10 cellular contexts compared by ENCODE assay signal in the genomic region with DNA sequence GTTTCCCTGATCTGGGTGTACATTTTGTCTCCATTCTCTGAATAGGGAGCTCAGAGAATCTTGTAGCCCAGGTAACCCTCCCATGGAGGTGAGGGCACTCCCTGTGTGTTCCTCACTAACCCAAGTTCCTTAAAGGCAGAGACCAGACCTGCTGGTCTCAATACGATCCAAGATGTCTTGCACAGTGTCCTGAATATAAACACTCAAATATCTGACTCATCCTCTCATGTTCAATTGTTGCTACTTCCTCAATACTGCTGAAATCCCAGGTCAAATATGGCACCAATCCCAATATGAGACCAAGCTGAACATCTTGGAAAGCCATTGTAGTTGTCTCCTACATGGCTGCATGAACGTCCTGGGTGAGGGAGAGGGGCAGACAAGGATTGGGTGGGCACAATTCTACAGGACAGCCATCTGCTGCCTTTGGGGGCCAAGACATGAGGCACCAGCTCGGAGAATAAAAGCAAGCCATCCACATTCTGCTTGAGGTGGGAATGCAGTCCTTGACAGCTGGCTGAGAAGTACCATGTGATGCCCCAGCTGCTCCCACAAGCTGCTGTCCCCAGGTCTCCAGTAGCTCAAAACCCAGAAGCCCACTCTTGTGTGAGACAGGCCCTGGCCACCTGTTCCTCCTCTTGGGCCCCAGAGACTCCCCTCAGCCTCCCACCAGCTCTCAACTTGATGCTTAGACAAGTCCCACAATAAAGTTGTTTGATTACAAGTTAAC. TPM values are rescaled to one million over a fixed set of nuclear protein-coding genes. Genes with fewer than 3 reads are reported as not detected.
DNase-seq lines count a peak whose midpoint lies in the region; ATAC-seq, FAIRE-seq and TF ChIP-seq lines count a peak whose summit lies in the region.
"Had no signal": no experiment of that assay in that cellular context is flagged by ENCODE, and none has a peak within 500 bp of the region (broad histone marks: within the 10 kb centered on the region; RNA-seq: fewer than 3 reads in every experiment).

No MANE protein-coding gene starts in this region.

- peaks cover 62% of the 10 kb centered on the region for H3K4me1 Mint-ChIP-seq in activated T-helper 17 cell treated with anti-CD3 and anti-CD28 coated beads, Interleukin-2, amount 50 U/mL, for 72 hours

- no peak overlapping the region for H4K5ac ChIP-seq in IMR-90 (ENCODE audit: low read depth, low read length)

- H3K4me1 ChIP-seq in A549 = peaks cover 44% of the 10 kb centered on the region
- H3K4me1 ChIP-seq in IMR-90 (ENCODE audit: control insufficient read depth, insufficient read depth, low read length) = peaks cover 33% of the 10 kb centered on the region
- peaks cover 0 to 40% of the 10 kb centered on the region in 2 donors for H3K4me1 ChIP-seq in lung (ENCODE audit: control insufficient read depth in 2 of 2, insufficient read depth in 2 of 2, low read length in 2 of 2)
- H3K4me1 ChIP-seq in left ventricle myocardium inferior = peaks cover 91% of the 10 kb centered on the region

- no peak for DNase-seq in A549 (ENCODE audit: low read depth in 1 of 2, low spot score in 1 of 2)
- DNase-seq in IMR-90 = peak; percentile 63
- no peak for DNase-seq in lung (ENCODE audit: low spot score)
- no peak for DNase-seq in GM19238 (ENCODE audit: insufficient read length, low spot score)
- no peak for DNase-seq in left ventricle myocardium inferior
- no peak for DNase-seq in H54 (ENCODE audit: insufficient read length, low spot score)
- no peak for DNase-seq in activated gamma-delta T cell treated with Interleukin-2 at 50 U/mL for 16 hours
- DNase-seq: KG1 had no signal

- peaks cover 46% of the 10 kb centered on the region for H3K9me1 ChIP-seq in IMR-90 (ENCODE audit: insufficient read depth, low read length)

- 60% methylated on average over 3 of the region's 3 CpGs for WGBS in A549 (ENCODE audit: missing lambda C conversion rate)
- 0% methylated on average over 1 of the region's 3 CpGs; no CpG with 5 or more reads in 1 of the 2 experiments for WGBS in IMR-90 (ENCODE audit: extremely low coverage in 2 of 2, insufficient read length in 1 of 2), 2 experiments
- WGBS in lung, 2 donors = 58 to 62% methylated on average over 3 of the region's 3 CpGs

- H3K79me1 ChIP-seq in IMR-90 (ENCODE audit: low read depth in 1 of 2, low read length in 2 of 2) = peaks cover 33 to 81% of the 10 kb centered on the region in 2 experiments

- H2BK5ac ChIP-seq in IMR-90 (ENCODE audit: low read depth, low read length, poor library complexity, severe bottlenecking) = no peak overlapping the region

- H3K36me3 Mint-ChIP-seq in activated T-helper 17 cell treated with anti-CD3 and anti-CD28 coated beads, Interleukin-2, amount 50 U/mL, for 72 hours (ENCODE audit: low read depth) = no peaks in the 10 kb centered on the region

- H2BK20ac ChIP-seq in IMR-90 (ENCODE audit: low read depth, low read length) = peak overlapping the region; percentile 22; the same call in 1 of the 2 replicates

- H3K9me3 ChIP-seq in A549 (no peaks in the 10 kb centered on the region), IMR-90 (ENCODE audit: control insufficient read depth, insufficient read depth, low read length) (no peaks in the 10 kb centered on the region), lung (ENCODE audit: control insufficient read depth in 2 of 2, insufficient read depth in 1 of 2, low read length in 1 of 2) (no peaks in the 10 kb centered on the region), left ventricle myocardium inferior (replicated peaks) (no peaks in the 10 kb centered on the region)
- H3K9me3 ChIP-seq: thoracic aorta had no signal

- ATAC-seq in A549 (no peak), IMR-90 (ENCODE audit: low read depth) (no peak), lung (ENCODE audit: insufficient read depth, low FRiP score) (peak; percentile 29)
- ATAC-seq in activated T-helper 17 cell treated with anti-CD3 and anti-CD28 coated beads, Interleukin-2, amount 50 U/mL, for 72 hours (replicated peaks) = no peak

- H3K4ac ChIP-seq in IMR-90 (ENCODE audit: low read depth, low read length) = peak overlapping the region; percentile 56

- H4K8ac ChIP-seq in IMR-90 (ENCODE audit: low read depth in 2 of 2, low read length in 2 of 2) = peak overlapping the region in 1 of 2 experiments; percentile 29; a peak in 1 of 4 replicates

- peak overlapping the region; percentile 18 for H3K18ac ChIP-seq in IMR-90 (ENCODE audit: low read depth, low read length)

- no peak for TF ChIP-seq POLR2A in A549 (IDR thresholded peaks at IDR 0.05; ENCODE audit: low read length)
- no peak for TF ChIP-seq POLR2A in IMR-90 (IDR thresholded peaks at IDR 0.05; ENCODE audit: low read depth, low read length)
- no peak for TF ChIP-seq POLR2A in H54 (IDR thresholded peaks at IDR 0.05; ENCODE audit: low read depth, low read length)

- H3K36me3 ChIP-seq in IMR-90 (ENCODE audit: control insufficient read depth, insufficient read depth, low read length) = 0 out of 2 replicates have a peak, but pooled peaks cover 2% of the 10 kb centered on the region
- no peaks in the 10 kb centered on the region for H3K36me3 ChIP-seq in lung (ENCODE audit: control insufficient read depth in 2 of 2, insufficient read depth in 2 of 2, low read length in 2 of 2)
- no peaks in the 10 kb centered on the region for H3K36me3 ChIP-seq in left ventricle myocardium inferior
- H3K36me3 ChIP-seq: thoracic aorta had no signal

- no peaks in the 10 kb centered on the region for H3K9me3 Mint-ChIP-seq in activated T-helper 17 cell treated with anti-CD3 and anti-CD28 coated beads, Interleukin-2, amount 50 U/mL, for 72 hours

- H3K9ac ChIP-seq in IMR-90 (ENCODE audit: low read depth, low read length) = no peak overlapping the region

- no peak overlapping the region; the same call in 2 of the 3 replicates for H2BK15ac ChIP-seq in IMR-90 (ENCODE audit: low read depth, low read length)

- no peak for TF ChIP-seq EP300 in A549 (IDR thresholded peaks at IDR 0.05)

- no peak overlapping the region for H3K23ac ChIP-seq in IMR-90 (ENCODE audit: low read depth, low read length)

- H3K4me2 ChIP-seq in A549 (peak overlapping the region; percentile 33; the same call in 2 of the 3 replicates), IMR-90 (ENCODE audit: low read depth, low read length) (peak overlapping the region; percentile 10; the same call in 1 of the 2 replicates)

- peak overlapping the region; percentile 67; the same call in 1 of the 2 replicates for H2AK5ac ChIP-seq in IMR-90 (ENCODE audit: low read depth, low read length)

- CTCF ChIA-PET in A549 (lab: Yijun Ruan, JAX) (interaction anchor here (0.8 to 2.2 kb wide), 10 partner anchors 9 to 363 kb away, joined by 3 to 13 read pairs (median 4); no protein-coding TSS in a partner anchor), IMR-90 (lab: Yijun Ruan, JAX) (interaction anchor here (0.5 kb wide), 1 partner anchor 35 kb away, joined by 3 read pairs; no protein-coding TSS in a partner anchor)

- H3K14ac ChIP-seq in IMR-90 (replicated peaks; ENCODE audit: low read depth, low read length) = peak overlapping the region; percentile 42

- no peak overlapping the region for H2AFZ ChIP-seq in IMR-90 (replicated peaks; ENCODE audit: low read length, poor library complexity)

- H2BK120ac ChIP-seq in IMR-90 (ENCODE audit: low read depth, low read length) = peak overlapping the region; percentile 34

- intact Hi-C loops in IMR-90 (cut with micrococcal nuclease) = no loop called here
- intact Hi-C loops in left ventricle myocardium inferior (cut with micrococcal nuclease) = no loop called here

- TF ChIP-seq RAD21 in A549 (conservative IDR thresholded peaks at IDR 0.05 in 1 of 2, IDR thresholded peaks at IDR 0.05 in 1 of 2) (no peak), IMR-90 (IDR thresholded peaks at IDR 0.05; ENCODE audit: low read length) (no peak)

- H3K27me3 ChIP-seq in IMR-90 (ENCODE audit: control insufficient read depth, insufficient read depth, low read length) = no peaks in the 10 kb centered on the region
- no peaks in the 10 kb centered on the region for H3K27me3 ChIP-seq in lung (ENCODE audit: control insufficient read depth, insufficient read depth)
- no peaks in the 10 kb centered on the region for H3K27me3 ChIP-seq in left ventricle myocardium inferior (ENCODE audit: low read depth)

- dilution Hi-C loops in IMR-90 (cut with HindIII; ENCODE audit: low sequenced_read_pairs, unreplicated experiment) = no loop called here

- BruUV-seq in IMR-90 (replicated peaks; lab: Mats Ljungman, UMichigan) = no TSS peak

- H2AK9ac ChIP-seq in IMR-90 (replicated peaks; ENCODE audit: low read depth, low read length, poor library complexity) = no peak overlapping the region

- H3K27me3 Mint-ChIP-seq in activated T-helper 17 cell treated with anti-CD3 and anti-CD28 coated beads, Interleukin-2, amount 50 U/mL, for 72 hours = no peaks in the 10 kb centered on the region

- peak overlapping the region in 1 of 2 experiments; percentile 57; a peak in 4 of 6 replicates for H3K27ac ChIP-seq in A549
- no peak overlapping the region for H3K27ac ChIP-seq in IMR-90 (ENCODE audit: insufficient read depth, low read length)
- peak overlapping the region in 1 of 2 donors; percentile 79 for H3K27ac ChIP-seq in lung (ENCODE audit: low read depth in 1 of 2, low read length in 1 of 2)
- no peak overlapping the region for H3K27ac ChIP-seq in left ventricle myocardium inferior (replicated peaks)

- no peak overlapping the region for H3K56ac ChIP-seq in IMR-90 (ENCODE audit: extremely low read depth, insufficient read depth, low read length)

- peaks cover 64% of the 10 kb centered on the region for H4K20me1 ChIP-seq in IMR-90 (ENCODE audit: insufficient read depth, low read length)

- peak overlapping the region; percentile 70 for H3K4me3 Mint-ChIP-seq in activated T-helper 17 cell treated with anti-CD3 and anti-CD28 coated beads, Interleukin-2, amount 50 U/mL, for 72 hours

- peak overlapping the region; percentile 16; the same call in 1 of the 2 replicates for H4K91ac ChIP-seq in IMR-90 (ENCODE audit: insufficient read depth, low read depth, low read length)

- peak overlapping the region; percentile 91 for H3K27ac Mint-ChIP-seq in activated T-helper 17 cell treated with anti-CD3 and anti-CD28 coated beads, Interleukin-2, amount 50 U/mL, for 72 hours

- FAIRE-seq in A549 (lab: Jason Lieb, UNC) = no peak
- FAIRE-seq in H54 (lab: Jason Lieb, UNC) = no peak

- H3K4me3 ChIP-seq in A549 = no peak overlapping the region
- H3K4me3 ChIP-seq in IMR-90 (ENCODE audit: insufficient read depth, low read depth, low read length) = no peak overlapping the region
- no peak overlapping the region for H3K4me3 ChIP-seq in lung
- no peak overlapping the region for H3K4me3 ChIP-seq in left ventricle myocardium inferior
- H3K4me3 ChIP-seq: thoracic aorta had no signal

- in situ Hi-C loops in IMR-90 (cut with MboI; ENCODE audit: low sequenced_read_pairs) = no loop called here

- no peak for TF ChIP-seq CTCF in A549 (IDR thresholded peaks at IDR 0.05)
- no peak for TF ChIP-seq CTCF in IMR-90 (conservative IDR thresholded peaks at IDR 0.05; ENCODE audit: low read depth, low read length)
- TF ChIP-seq CTCF in lung (IDR thresholded peaks at IDR 0.05; ENCODE audit: control extremely low read depth, extremely low read depth) = no peak
- TF ChIP-seq CTCF in left ventricle myocardium inferior (IDR thresholded peaks at IDR 0.05; ENCODE audit: borderline replicate concordance) = no peak

- POLR2A ChIA-PET in A549 (lab: Yijun Ruan, JAX) = no interaction called here
- POLR2A ChIA-PET in IMR-90 (lab: Charles Lee; ENCODE audit: unreplicated experiment) = no interaction called here

RNA-seq across cellular contexts. Expression of a gene that starts 18.2 kb away (rescaled TPM):
- polyA plus RNA-seq in A549 (2011; rRNA removed) (13.9 and 14.9 TPM in 2 replicates), A549 (2017; fragmentation: RNase III; extraction: RNeasy Plus Mini Kit Qiagen cat#74134 plus additional on column Dnase treatment) (11.4 to 13.6 TPM (median 12.6 TPM) in 3 replicates), IMR-90 (2012; rRNA removed) (22.8 and 28.3 TPM in 2 replicates), lung (10 to 100 TPM; 21.8 to 23.3 TPM)
- 9.4 and 11.8 TPM in 2 replicates for polyA plus RNA-seq in A549 (2012; cell fraction: cytosol; rRNA removed)
- 34.3 and 50.0 TPM in 2 replicates for polyA plus RNA-seq in A549 (2012; cell fraction: nucleus; rRNA removed)
- 18.8 and 19.0 TPM in 2 replicates for polyA minus RNA-seq in A549 (2011; rRNA and poly(A)+ RNA removed)
- total RNA-seq in IMR-90 (2012; rRNA removed) (17.7 and 17.8 TPM in 2 replicates), lung (10 to 100 TPM; 54.5 to 62.9 TPM), left ventricle myocardium inferior (11.7 TPM)
- 13.0 and 22.1 TPM in 2 replicates for polyA plus RNA-seq in IMR-90 (2012; cell fraction: cytosol; rRNA removed)
- polyA plus RNA-seq in IMR-90 (2012; cell fraction: nucleus; rRNA removed; ENCODE audit: low replicate concordance) = 84.5 and 160 TPM in 2 replicates
- 100 to 1,000 TPM in 1 of 2 donors, 10 to 100 TPM in 1; 86.1 to 109 TPM for total RNA-seq in activated T-helper 17 cell treated with anti-CD3 and anti-CD28 coated beads, Interleukin-2, amount 50 U/mL, for 72 hours

RNA-seq across cellular contexts. Expression of a gene that starts 33.1 kb away (rescaled TPM):
- polyA plus RNA-seq in A549 (2011; rRNA removed) (not detected in 2 replicates), A549 (2017; fragmentation: RNase III; extraction: RNeasy Plus Mini Kit Qiagen cat#74134 plus additional on column Dnase treatment) (not detected in 3 replicates), IMR-90 (2012; rRNA removed) (not detected in 2 replicates), lung (under 1 TPM in 1 of 2 donors, not detected in 1; 0.04 TPM)
- not detected in 2 replicates for polyA plus RNA-seq in A549 (2012; cell fraction: cytosol; rRNA removed)
- not detected in 2 replicates for polyA plus RNA-seq in A549 (2012; cell fraction: nucleus; rRNA removed)
- not detected in 2 replicates for polyA minus RNA-seq in A549 (2011; rRNA and poly(A)+ RNA removed)
- total RNA-seq in IMR-90 (2012; rRNA removed) (not detected in 2 replicates), lung (under 1 TPM in 1 of 2 donors, not detected in 1; 0.25 TPM), left ventricle myocardium inferior (not detected)
- not detected in 2 replicates for polyA plus RNA-seq in IMR-90 (2012; cell fraction: cytosol; rRNA removed)
- not detected in 2 replicates for polyA plus RNA-seq in IMR-90 (2012; cell fraction: nucleus; rRNA removed; ENCODE audit: low replicate concordance)
- not detected for total RNA-seq in activated T-helper 17 cell treated with anti-CD3 and anti-CD28 coated beads, Interleukin-2, amount 50 U/mL, for 72 hours
- total RNA-seq: thoracic aorta had no signal
